Comparison of ENCODE assay signal across 12 cellular contexts in the genomic region with DNA sequence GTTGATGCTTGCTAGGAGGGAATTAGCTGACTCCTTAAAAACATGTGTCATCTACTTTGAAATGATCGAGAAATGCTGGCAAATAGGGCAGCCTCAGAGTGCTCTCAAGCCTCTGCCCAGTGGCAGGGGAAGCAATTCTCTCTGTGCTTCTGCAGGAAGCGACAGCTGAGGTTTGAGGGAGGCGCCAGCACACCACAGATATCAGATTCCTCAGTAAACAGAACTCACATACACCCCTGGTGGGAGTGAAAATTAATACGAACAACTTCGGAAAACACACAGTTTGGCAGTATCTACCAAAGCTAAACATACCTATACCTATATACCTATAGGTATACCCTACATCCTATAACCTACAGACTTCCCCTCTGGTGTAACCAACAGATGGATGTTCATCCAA.
DNase-seq lines count a peak whose midpoint lies in the region; ATAC-seq and TF ChIP-seq lines count a peak whose summit lies in the region.
"Had no signal": no experiment of that assay in that cellular context is flagged by ENCODE, and none has a peak within 500 bp of the region (broad histone marks: within the 10 kb centered on the region; RNA-seq: fewer than 3 reads in every experiment).

No MANE protein-coding gene starts in this region.

- peak; percentile 45 for TF ChIP-seq CTCF in LNCaP clone FGC (IDR thresholded peaks at IDR 0.05; ENCODE audit: control insufficient read depth, extremely low read depth, insufficient read depth)
- TF ChIP-seq CTCF in brain microvascular endothelial cell (IDR thresholded peaks at IDR 0.05; ENCODE audit: low read depth, low read length, missing control alignments): no peak

- H3K27ac ChIP-seq in brain microvascular endothelial cell: no peak overlapping the region

- H3K36me3 ChIP-seq in brain microvascular endothelial cell (replicated peaks): no peaks in the 10 kb centered on the region

- DNase-seq in COR-L47 (lab: John Stamatoyannopoulos, UW) (peak; percentile 75), LNCaP clone FGC (ENCODE audit: low read depth) (peak; percentile 39), NCI-H510A treated with DMSO at 0.1 percent for 48 hours (lab: John Stamatoyannopoulos, UW) (peak; percentile 73), brain microvascular endothelial cell (peak; percentile 10), NAMALWA (ENCODE audit: low spot score) (no peak), NCI-H82 (lab: John Stamatoyannopoulos, UW) (no peak)
- DNase-seq: left cardiac atrium; nucleus accumbens; stimulated activated CD4-positive, alpha-beta T cell treated with anti-CD3 and anti-CD28 coated beads, Interleukin-4, amount 100 ng/mL, for 1 hour; T-cell had no signal

- H3K27me3 ChIP-seq in brain microvascular endothelial cell (replicated peaks): no peaks in the 10 kb centered on the region

- in situ Hi-C loops in brain microvascular endothelial cell (cut with HindIII; ENCODE audit: low pct_ligation_motif_present, low sequenced_read_pairs): no loop called here

- no peak overlapping the region for H3K4me3 ChIP-seq in LNCaP clone FGC (ENCODE audit: low read depth, low read length)
- no peak overlapping the region for H3K4me3 ChIP-seq in brain microvascular endothelial cell (ENCODE audit: low read depth, low read length)

- ATAC-seq in GM18502 (IDR thresholded peaks at IDR 0.05; ENCODE audit: poor library complexity, unreplicated experiment): no peak
- no peak for ATAC-seq in GM21360 (IDR thresholded peaks at IDR 0.05; ENCODE audit: unreplicated experiment)
- ATAC-seq: left cardiac atrium had no signal

Comparison
In these comparisons a context has a peak if more than half of its experiments do, and no peak if none do; other contexts are left out.
1. DNase-seq: peak in COR-L47 (single experiment), LNCaP clone FGC (single experiment), NCI-H510A treated with DMSO at 0.1 percent for 48 hours (single experiment) and brain microvascular endothelial cell (single experiment); none in NAMALWA (single experiment) and NCI-H82 (single experiment).